10 cellular contexts compared by ENCODE assay signal in the genomic region with DNA sequence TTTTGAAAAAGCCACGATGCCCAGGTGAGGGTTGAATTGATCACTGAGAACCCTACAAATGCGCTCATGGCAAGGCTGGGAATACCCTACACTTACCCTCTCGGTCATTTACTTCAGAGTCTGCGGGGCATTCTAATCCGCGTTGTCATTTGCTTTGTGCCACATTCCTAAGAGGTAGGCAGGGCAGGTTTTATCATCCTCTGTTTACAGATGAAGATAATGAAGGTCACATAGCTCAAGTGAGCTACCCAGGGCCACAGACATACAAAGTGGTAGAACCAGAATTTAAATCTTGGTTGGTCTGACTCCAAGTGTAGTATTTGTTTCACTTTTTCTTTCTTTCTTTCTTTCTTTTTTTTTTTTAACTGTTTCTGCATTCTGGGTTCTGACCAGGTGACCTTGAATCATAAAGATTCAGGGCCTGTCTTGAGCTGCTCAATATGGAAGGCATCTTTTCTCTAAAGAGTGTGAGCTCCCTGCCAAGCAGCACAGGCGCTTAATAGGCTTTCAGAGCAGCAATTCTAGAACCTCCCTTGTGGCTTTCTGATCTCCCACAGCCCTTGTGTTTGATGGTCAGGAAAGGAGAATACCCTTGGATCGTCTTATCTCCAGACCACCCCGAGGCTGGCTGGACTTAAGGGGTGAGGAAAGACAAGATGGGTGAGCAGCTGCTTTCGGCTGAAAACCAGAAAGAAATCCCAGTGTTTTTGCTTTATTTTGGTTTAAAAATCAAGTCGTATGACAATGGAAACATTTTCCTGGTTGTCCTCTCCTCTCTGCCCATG. TPM values are rescaled to one million over a fixed set of nuclear protein-coding genes. Genes with fewer than 3 reads are reported as not detected.
DNase-seq lines count a peak whose midpoint lies in the region; ATAC-seq and TF ChIP-seq lines count a peak whose summit lies in the region.
"Had no signal": no experiment of that assay in that cellular context is flagged by ENCODE, and none has a peak within 500 bp of the region (broad histone marks: within the 10 kb centered on the region; RNA-seq: fewer than 3 reads in every experiment).

No MANE protein-coding gene starts in this region.

- H3K4me3 ChIP-seq in prostate gland (no peak overlapping the region), WERI-Rb-1 (ENCODE audit: low read depth, low read length) (no peak overlapping the region)

- peaks cover 13% of the 10 kb centered on the region for H3K36me3 Mint-ChIP-seq in activated naive CD8-positive, alpha-beta T cell

- no peaks in the 10 kb centered on the region for H3K27me3 ChIP-seq in prostate gland (replicated peaks; ENCODE audit: insufficient read depth)
- H3K27me3 ChIP-seq in WERI-Rb-1 (ENCODE audit: insufficient read depth, low read depth, severe bottlenecking), result no peaks in the 10 kb centered on the region
- H3K27me3 ChIP-seq: right atrium auricular region had no signal

- peak overlapping the region; percentile 55 to 70 for H3K27ac ChIP-seq in prostate gland
- no peak overlapping the region for H3K27ac ChIP-seq in WERI-Rb-1

- no peak for TF ChIP-seq CTCF in prostate gland (IDR thresholded peaks at IDR 0.05)
- TF ChIP-seq CTCF in WERI-Rb-1 (IDR thresholded peaks at IDR 0.05; ENCODE audit: low read depth, low read length), result no peak

- H3K4me1 ChIP-seq in prostate gland (replicated peaks), result no peaks in the 10 kb centered on the region

- H3K9me3 Mint-ChIP-seq in activated naive CD8-positive, alpha-beta T cell (ENCODE audit: low read depth), result no peaks in the 10 kb centered on the region

- peaks cover 64% of the 10 kb centered on the region for H3K4me1 Mint-ChIP-seq in activated naive CD8-positive, alpha-beta T cell (ENCODE audit: low read depth)

- ATAC-seq in GM18867 (IDR thresholded peaks at IDR 0.05; ENCODE audit: unreplicated experiment) (peak; percentile 27), HG03135 (IDR thresholded peaks at IDR 0.05; ENCODE audit: unreplicated experiment) (peak; percentile 27)

- no peaks in the 10 kb centered on the region for H3K27me3 Mint-ChIP-seq in activated naive CD8-positive, alpha-beta T cell

- DNase-seq in prostate gland (ENCODE audit: low spot score), result no peak
- DNase-seq in WERI-Rb-1, result no peak
- DNase-seq in stimulated activated CD4-positive, alpha-beta T cell treated with anti-CD3 and anti-CD28 coated beads, Interleukin-15, amount 100 ng/mL, for 24 hours, result no peak
- no peak for DNase-seq in erythroblast (lab: John Stamatoyannopoulos, UW)
- DNase-seq in activated gamma-delta T cell (lab: John Stamatoyannopoulos, UW), result no peak
- DNase-seq: NCI-H2107 had no signal

- intact Hi-C loops in prostate gland (cut with DNase I), result no loop called here

- 45% methylated on average over 11 of the region's 11 CpGs for WGBS in prostate gland

- H3K36me3 ChIP-seq in prostate gland, result no peaks in the 10 kb centered on the region
- no peaks in the 10 kb centered on the region for H3K36me3 ChIP-seq in WERI-Rb-1
- H3K36me3 ChIP-seq: right atrium auricular region had no signal

- H3K4me3 Mint-ChIP-seq in activated naive CD8-positive, alpha-beta T cell, result peak overlapping the region; percentile 98

- H3K9me3 ChIP-seq in prostate gland (no peaks in the 10 kb centered on the region), WERI-Rb-1 (ENCODE audit: severe bottlenecking) (no peaks in the 10 kb centered on the region)
- H3K9me3 ChIP-seq: right atrium auricular region had no signal

- peak overlapping the region; percentile 99 for H3K27ac Mint-ChIP-seq in activated naive CD8-positive, alpha-beta T cell

- TF ChIP-seq POLR2A in prostate gland (IDR thresholded peaks at IDR 0.05) (no peak), erythroblast (IDR thresholded peaks at IDR 0.05; ENCODE audit: low read length) (no peak)

RNA-seq across cellular contexts. Expression of a gene that starts 0.7 kb away (rescaled TPM):
- 10 to 100 TPM in 1 of 2 donors, 1 to 10 TPM in 1; 3.1 to 11.8 TPM for total RNA-seq in prostate gland

RNA-seq across cellular contexts. Expression of a gene that starts 56.8 kb away (rescaled TPM):
- total RNA-seq in prostate gland, result 10 to 100 TPM in 1 of 2 donors, 1 to 10 TPM in 1; 3.1 to 22.2 TPM
